14 cellular contexts compared by ENCODE assay signal in the genomic region with DNA sequence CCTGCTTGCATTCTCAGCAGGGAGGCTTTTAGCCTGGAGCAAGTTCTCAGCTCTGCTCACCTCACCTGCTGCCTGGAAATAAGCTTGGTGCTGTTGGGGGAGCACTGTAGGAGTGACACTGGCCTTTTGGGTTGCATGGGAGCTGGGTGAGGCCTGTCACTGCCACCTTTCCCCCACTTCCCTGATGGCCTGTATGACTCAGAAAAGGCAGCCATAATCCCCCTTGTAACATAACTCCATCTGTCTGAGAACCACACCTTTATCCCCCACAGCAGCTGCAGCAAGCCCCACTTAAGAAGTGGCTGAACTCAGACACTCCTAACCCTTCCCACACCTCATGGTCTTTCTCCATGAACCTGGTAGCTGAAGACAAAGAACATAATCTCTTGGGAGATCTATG.
"Had no signal": no experiment of that assay in that cellular context is flagged by ENCODE, and none has a peak within 500 bp of the region (broad histone marks: within the 10 kb centered on the region; RNA-seq: fewer than 3 reads in every experiment).

No MANE protein-coding gene starts in this region.

- DNase-seq: activated CD4-positive, alpha-beta memory T cell treated with anti-CD3 and anti-CD28 coated beads for 36 hours; activated CD4-positive, alpha-beta T cell treated with anti-CD3 and anti-CD28 coated beads for 1 hour; activated CD8-positive, alpha-beta memory T cell treated with anti-CD3 and anti-CD28 coated beads, Interleukin-2, amount 50 U/mL, for 4 hours; activated naive CD4-positive, alpha-beta T cell; aorta; heart left ventricle; islet precursor cell; sigmoid colon; stimulated activated CD4-positive, alpha-beta T cell treated with anti-CD3 and anti-CD28 coated beads, Interleukin-12 subunit alpha, Interleukin-12 subunit beta, amount 100 ng/mL, for 4 hours; stimulated activated naive CD4-positive, alpha-beta T cell treated with Interleukin-2 at 50 U/mL for 16 hours; trophoblast cell had no signal

- H3K36me3 ChIP-seq: heart left ventricle, sigmoid colon had no signal

- FAIRE-seq: colon, frontal cortex had no signal

- H3K4me1 ChIP-seq: heart left ventricle, sigmoid colon had no signal

- ATAC-seq: heart left ventricle, left lobe of liver had no signal

- H3K27ac ChIP-seq: heart left ventricle, sigmoid colon had no signal

- H3K4me3 ChIP-seq: heart left ventricle, sigmoid colon had no signal

- H3K27me3 ChIP-seq: heart left ventricle, sigmoid colon had no signal
